Comparison of ENCODE assay signal across 8 cellular contexts in the genomic region with DNA sequence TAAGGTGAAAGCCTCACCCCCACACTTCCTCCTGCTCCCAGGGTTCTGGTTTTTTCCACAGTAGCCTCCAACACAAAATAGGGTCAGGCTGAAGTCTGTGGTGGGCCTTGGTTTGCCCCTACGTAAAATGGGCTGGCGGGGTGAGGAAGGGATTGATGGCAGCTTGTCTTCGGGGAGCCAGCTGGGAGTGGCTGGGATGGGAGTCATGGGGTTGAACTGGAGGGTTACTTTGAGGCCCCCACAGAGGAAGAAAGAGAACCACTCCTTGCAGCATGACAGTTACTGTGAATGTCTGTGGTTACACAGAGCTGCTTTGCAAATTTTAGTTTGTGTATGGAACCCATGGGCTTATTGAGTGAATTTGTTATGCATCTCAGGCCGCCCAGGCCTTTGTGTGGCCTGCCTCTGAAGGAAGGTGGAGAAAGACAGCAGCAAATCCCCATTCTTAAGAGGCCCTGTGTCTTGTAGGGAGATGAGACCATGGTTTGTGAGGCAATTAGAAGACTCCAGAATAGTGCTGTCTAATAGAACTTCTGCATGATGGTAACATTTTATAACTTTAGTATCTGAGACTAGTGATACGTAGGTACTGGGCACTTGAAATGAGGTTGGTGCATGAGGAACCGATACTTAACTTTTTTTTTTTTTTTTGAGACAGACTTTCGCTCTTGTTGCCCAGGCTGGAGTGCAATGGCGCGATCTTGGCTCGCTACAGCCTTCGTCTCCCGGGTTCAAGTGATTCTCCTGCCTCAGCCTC.
DNase-seq lines count a peak whose midpoint lies in the region; ATAC-seq, FAIRE-seq and TF ChIP-seq lines count a peak whose summit lies in the region.

No MANE protein-coding gene starts in this region.

- no peak for TF ChIP-seq POLR2A in H54 (IDR thresholded peaks at IDR 0.05; ENCODE audit: low read depth, low read length)

- in situ Hi-C loops in GM13976 (cut with MboI; ENCODE audit: low sequenced_read_pairs, unreplicated experiment), result no loop called here

- peak; percentile 76 for DNase-seq in GM13976 (ENCODE audit: low spot score)
- DNase-seq in NAMALWA (ENCODE audit: low spot score), result peak; percentile 57
- no peak for DNase-seq in NCI-H2227 (lab: John Stamatoyannopoulos, UW; ENCODE audit: unreplicated experiment)
- DNase-seq in H54 (ENCODE audit: insufficient read length, low spot score), result no peak
- DNase-seq in AG08395 (ENCODE audit: low spot score), result no peak
- DNase-seq in nucleus accumbens (lab: John Stamatoyannopoulos, UW), result no peak

- no peak for TF ChIP-seq CTCF in GM13976 (IDR thresholded peaks at IDR 0.05; ENCODE audit: borderline replicate concordance, control extremely low read depth, extremely low read depth, insufficient read depth, missing control alignments)

- H3K27me3 ChIP-seq in layer of hippocampus (ENCODE audit: control insufficient read depth, insufficient read depth, low read length), result no peaks in the 10 kb centered on the region

- peak; percentile 32 for ATAC-seq in GM21576 (IDR thresholded peaks at IDR 0.05; ENCODE audit: unreplicated experiment)

- H3K27ac ChIP-seq in layer of hippocampus (ENCODE audit: low read depth, low read length), result peak overlapping the region; percentile 57

- FAIRE-seq in H54 (lab: Jason Lieb, UNC), result no peak

Comparison
In these comparisons a context has a peak if more than half of its experiments do, and no peak if none do; other contexts are left out.
1. DNase-seq: peak in GM13976 (single experiment) and NAMALWA (single experiment); none in NCI-H2227 (single experiment), H54 (single experiment), AG08395 (single experiment) and nucleus accumbens (0 of 56).